ENCODE assay signal across 8 cellular contexts in the genomic region with DNA sequence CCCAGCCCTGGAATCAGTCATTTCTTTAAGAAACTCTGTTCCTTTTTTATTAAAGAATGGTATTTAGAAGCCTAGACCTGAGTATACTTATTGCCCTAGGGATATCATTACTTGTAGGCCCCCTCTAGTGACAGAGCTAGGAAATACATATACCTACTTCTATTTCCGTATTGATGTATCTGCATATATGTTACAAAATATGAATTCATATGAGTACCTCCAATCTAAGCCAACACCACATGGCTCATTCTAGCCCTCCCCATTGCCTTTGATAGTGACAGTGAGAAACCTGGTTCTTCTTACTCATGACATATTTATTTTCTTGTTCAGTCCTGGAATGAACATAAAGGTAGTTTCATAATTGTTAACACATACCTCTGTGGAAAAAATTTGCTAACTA.
DNase-seq lines count a peak whose midpoint lies in the region; ATAC-seq and TF ChIP-seq lines count a peak whose summit lies in the region.

No MANE protein-coding gene starts in this region.

- no peaks in the 10 kb centered on the region for H3K4me1 ChIP-seq in esophagus squamous epithelium
- H3K4me1 ChIP-seq in tibial artery: no peaks in the 10 kb centered on the region
- H3K4me1 ChIP-seq in stomach: no peaks in the 10 kb centered on the region

- TF ChIP-seq POLR2A in esophagus squamous epithelium (IDR thresholded peaks at IDR 0.05) (no peak), stomach (IDR thresholded peaks at IDR 0.05) (no peak)

- no peak overlapping the region for H3K4me3 ChIP-seq in esophagus squamous epithelium
- no peak overlapping the region for H3K4me3 ChIP-seq in tibial artery
- no peak overlapping the region for H3K4me3 ChIP-seq in stomach

- no peaks in the 10 kb centered on the region for H3K27me3 ChIP-seq in esophagus squamous epithelium
- H3K27me3 ChIP-seq in tibial artery: no peaks in the 10 kb centered on the region
- H3K27me3 ChIP-seq in stomach: no peaks in the 10 kb centered on the region

- no peaks in the 10 kb centered on the region for H3K36me3 ChIP-seq in esophagus squamous epithelium
- no peaks in the 10 kb centered on the region for H3K36me3 ChIP-seq in tibial artery
- H3K36me3 ChIP-seq in stomach: no peaks in the 10 kb centered on the region

- DNase-seq in stimulated activated CD4-positive, alpha-beta T cell treated with anti-CD3 and anti-CD28 coated beads, Interleukin-1b, Interleukin-23, amount 100 ng/mL, for 48 hours: peak; percentile 60
- DNase-seq in stimulated activated CD4-positive, alpha-beta T cell treated with anti-CD3 and anti-CD28 coated beads, Interleukin-4, amount 100 ng/mL, for 4 hours: no peak
- peak; percentile 48 for DNase-seq in KG1 (lab: John Stamatoyannopoulos, UW)
- DNase-seq in esophagus squamous epithelium (lab: John Stamatoyannopoulos, UW): no peak
- DNase-seq in smooth muscle cell of the brain vasculature (ENCODE audit: low read depth, low spot score): peak; percentile 20
- DNase-seq in tibial artery: no peak
- no peak for DNase-seq in stomach

- TF ChIP-seq EP300 in stomach (IDR thresholded peaks at IDR 0.05): no peak

- peak; percentile 67 for ATAC-seq in SK-N-SH treated with all-trans-retinoic acid at 6 μM for 48 hours

- H3K27ac ChIP-seq in esophagus squamous epithelium: no peak overlapping the region
- no peak overlapping the region for H3K27ac ChIP-seq in tibial artery
- H3K27ac ChIP-seq in stomach: no peak overlapping the region

- TF ChIP-seq CTCF in esophagus squamous epithelium (IDR thresholded peaks at IDR 0.05) (peak in 5 of 6 experiments; percentile 32 to 55 (median 40)), tibial artery (IDR thresholded peaks at IDR 0.05) (peak in 1 of 2 experiments; percentile 31), stomach (IDR thresholded peaks at IDR 0.05) (peak in 3 of 7 experiments; percentile 25 to 32 (median 29))

- intact Hi-C loops in esophagus squamous epithelium (cut with DNase I) (no loop called here), tibial artery (cut with DNase I; ENCODE audit: low total_unique reads) (loop anchor here (1.0 kb wide), 1 partner anchor 20 kb away; no protein-coding TSS in a partner anchor), stomach (cut with DNase I; ENCODE audit: low total_unique reads) (no loop called here)

- H3K9me3 ChIP-seq in esophagus squamous epithelium (peaks cover 0 to 7% (median 5%) of the 10 kb centered on the region in 3 donors), tibial artery (peaks cover 0 to 7% (median 0%) of the 10 kb centered on the region in 3 donors), stomach (peaks cover 0 to 8% (median 3%) of the 10 kb centered on the region in 4 donors)

- WGBS in esophagus squamous epithelium, 2 donors: 14 to 37% methylated on average over 1 of the region's 1 CpG
- 19 to 59% (median 49%) methylated on average over 1 of the region's 1 CpG for WGBS in stomach, 5 donors

TF ChIP-seq in SK-N-SH treated with all-trans-retinoic acid at 6 μM for 48 hours, 23 proteins besides CTCF, POLR2A, EP300 and RAD21:
- TF ChIP-seq BACH2 (CRISPR knock-in tag; IDR thresholded peaks at IDR 0.05; ENCODE audit: borderline replicate concordance) (no peak), OSR1 (CRISPR knock-in tag; IDR thresholded peaks at IDR 0.05) (no peak), ZFP3 (CRISPR knock-in tag; IDR thresholded peaks at IDR 0.05) (no peak), CSDC2 (CRISPR knock-in tag; IDR thresholded peaks at IDR 0.05) (no peak), SNAI2 (CRISPR knock-in tag; IDR thresholded peaks at IDR 0.05) (no peak), ZFP30 (CRISPR knock-in tag; IDR thresholded peaks at IDR 0.05) (no peak), ZNF8 (CRISPR knock-in tag; IDR thresholded peaks at IDR 0.05) (no peak), GLIS3 (CRISPR knock-in tag; IDR thresholded peaks at IDR 0.05) (no peak), ZC3H10 (CRISPR knock-in tag; IDR thresholded peaks at IDR 0.05) (no peak), TCF4 (CRISPR knock-in tag; IDR thresholded peaks at IDR 0.05; ENCODE audit: borderline replicate concordance) (no peak)
- TF ChIP-seq, protein P1, sequence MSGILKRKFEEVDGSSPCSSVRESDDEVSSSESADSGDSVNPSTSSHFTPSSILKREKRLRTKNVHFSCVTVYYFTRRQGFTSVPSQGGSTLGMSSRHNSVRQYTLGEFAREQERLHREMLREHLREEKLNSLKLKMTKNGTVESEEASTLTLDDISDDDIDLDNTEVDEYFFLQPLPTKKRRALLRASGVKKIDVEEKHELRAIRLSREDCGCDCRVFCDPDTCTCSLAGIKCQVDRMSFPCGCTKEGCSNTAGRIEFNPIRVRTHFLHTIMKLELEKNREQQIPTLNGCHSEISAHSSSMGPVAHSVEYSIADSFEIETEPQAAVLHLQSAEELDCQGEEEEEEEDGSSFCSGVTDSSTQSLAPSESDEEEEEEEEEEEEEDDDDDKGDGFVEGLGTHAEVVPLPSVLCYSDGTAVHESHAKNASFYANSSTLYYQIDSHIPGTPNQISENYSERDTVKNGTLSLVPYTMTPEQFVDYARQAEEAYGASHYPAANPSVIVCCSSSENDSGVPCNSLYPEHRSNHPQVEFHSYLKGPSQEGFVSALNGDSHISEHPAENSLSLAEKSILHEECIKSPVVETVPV (CRISPR knock-in tag; IDR thresholded peaks at IDR 0.05): no peak
- TF ChIP-seq, protein P2, sequence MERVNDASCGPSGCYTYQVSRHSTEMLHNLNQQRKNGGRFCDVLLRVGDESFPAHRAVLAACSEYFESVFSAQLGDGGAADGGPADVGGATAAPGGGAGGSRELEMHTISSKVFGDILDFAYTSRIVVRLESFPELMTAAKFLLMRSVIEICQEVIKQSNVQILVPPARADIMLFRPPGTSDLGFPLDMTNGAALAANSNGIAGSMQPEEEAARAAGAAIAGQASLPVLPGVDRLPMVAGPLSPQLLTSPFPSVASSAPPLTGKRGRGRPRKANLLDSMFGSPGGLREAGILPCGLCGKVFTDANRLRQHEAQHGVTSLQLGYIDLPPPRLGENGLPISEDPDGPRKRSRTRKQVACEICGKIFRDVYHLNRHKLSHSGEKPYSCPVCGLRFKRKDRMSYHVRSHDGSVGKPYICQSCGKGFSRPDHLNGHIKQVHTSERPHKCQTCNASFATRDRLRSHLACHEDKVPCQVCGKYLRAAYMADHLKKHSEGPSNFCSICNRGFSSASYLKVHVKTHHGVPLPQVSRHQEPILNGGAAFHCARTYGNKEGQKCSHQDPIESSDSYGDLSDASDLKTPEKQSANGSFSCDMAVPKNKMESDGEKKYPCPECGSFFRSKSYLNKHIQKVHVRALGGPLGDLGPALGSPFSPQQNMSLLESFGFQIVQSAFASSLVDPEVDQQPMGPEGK (CRISPR knock-in tag; IDR thresholded peaks at IDR 0.05; ENCODE audit: borderline replicate concordance): no peak
- TF ChIP-seq, protein P3, sequence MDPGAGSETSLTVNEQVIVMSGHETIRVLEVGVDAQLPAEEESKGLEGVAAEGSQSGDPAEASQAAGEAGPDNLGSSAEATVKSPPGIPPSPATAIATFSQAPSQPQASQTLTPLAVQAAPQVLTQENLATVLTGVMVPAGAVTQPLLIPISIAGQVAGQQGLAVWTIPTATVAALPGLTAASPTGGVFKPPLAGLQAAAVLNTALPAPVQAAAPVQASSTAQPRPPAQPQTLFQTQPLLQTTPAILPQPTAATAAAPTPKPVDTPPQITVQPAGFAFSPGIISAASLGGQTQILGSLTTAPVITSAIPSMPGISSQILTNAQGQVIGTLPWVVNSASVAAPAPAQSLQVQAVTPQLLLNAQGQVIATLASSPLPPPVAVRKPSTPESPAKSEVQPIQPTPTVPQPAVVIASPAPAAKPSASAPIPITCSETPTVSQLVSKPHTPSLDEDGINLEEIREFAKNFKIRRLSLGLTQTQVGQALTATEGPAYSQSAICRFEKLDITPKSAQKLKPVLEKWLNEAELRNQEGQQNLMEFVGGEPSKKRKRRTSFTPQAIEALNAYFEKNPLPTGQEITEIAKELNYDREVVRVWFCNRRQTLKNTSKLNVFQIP (CRISPR knock-in tag; IDR thresholded peaks at IDR 0.05; ENCODE audit: borderline replicate concordance, low read depth): no peak
- TF ChIP-seq, protein P4, sequence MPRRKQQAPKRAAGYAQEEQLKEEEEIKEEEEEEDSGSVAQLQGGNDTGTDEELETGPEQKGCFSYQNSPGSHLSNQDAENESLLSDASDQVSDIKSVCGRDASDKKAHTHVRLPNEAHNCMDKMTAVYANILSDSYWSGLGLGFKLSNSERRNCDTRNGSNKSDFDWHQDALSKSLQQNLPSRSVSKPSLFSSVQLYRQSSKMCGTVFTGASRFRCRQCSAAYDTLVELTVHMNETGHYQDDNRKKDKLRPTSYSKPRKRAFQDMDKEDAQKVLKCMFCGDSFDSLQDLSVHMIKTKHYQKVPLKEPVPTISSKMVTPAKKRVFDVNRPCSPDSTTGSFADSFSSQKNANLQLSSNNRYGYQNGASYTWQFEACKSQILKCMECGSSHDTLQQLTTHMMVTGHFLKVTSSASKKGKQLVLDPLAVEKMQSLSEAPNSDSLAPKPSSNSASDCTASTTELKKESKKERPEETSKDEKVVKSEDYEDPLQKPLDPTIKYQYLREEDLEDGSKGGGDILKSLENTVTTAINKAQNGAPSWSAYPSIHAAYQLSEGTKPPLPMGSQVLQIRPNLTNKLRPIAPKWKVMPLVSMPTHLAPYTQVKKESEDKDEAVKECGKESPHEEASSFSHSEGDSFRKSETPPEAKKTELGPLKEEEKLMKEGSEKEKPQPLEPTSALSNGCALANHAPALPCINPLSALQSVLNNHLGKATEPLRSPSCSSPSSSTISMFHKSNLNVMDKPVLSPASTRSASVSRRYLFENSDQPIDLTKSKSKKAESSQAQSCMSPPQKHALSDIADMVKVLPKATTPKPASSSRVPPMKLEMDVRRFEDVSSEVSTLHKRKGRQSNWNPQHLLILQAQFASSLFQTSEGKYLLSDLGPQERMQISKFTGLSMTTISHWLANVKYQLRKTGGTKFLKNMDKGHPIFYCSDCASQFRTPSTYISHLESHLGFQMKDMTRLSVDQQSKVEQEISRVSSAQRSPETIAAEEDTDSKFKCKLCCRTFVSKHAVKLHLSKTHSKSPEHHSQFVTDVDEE (CRISPR knock-in tag; IDR thresholded peaks at IDR 0.05): no peak
- TF ChIP-seq, protein P5, sequence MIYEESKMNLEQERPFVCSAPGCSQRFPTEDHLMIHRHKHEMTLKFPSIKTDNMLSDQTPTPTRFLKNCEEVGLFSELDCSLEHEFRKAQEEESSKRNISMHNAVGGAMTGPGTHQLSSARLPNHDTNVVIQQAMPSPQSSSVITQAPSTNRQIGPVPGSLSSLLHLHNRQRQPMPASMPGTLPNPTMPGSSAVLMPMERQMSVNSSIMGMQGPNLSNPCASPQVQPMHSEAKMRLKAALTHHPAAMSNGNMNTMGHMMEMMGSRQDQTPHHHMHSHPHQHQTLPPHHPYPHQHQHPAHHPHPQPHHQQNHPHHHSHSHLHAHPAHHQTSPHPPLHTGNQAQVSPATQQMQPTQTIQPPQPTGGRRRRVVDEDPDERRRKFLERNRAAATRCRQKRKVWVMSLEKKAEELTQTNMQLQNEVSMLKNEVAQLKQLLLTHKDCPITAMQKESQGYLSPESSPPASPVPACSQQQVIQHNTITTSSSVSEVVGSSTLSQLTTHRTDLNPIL (CRISPR knock-in tag; IDR thresholded peaks at IDR 0.05; ENCODE audit: low read depth): no peak

Comparison
In these comparisons a context has a peak if more than half of its experiments do, and no peak if none do; other contexts are left out.
1. DNase-seq: peak in stimulated activated CD4-positive, alpha-beta T cell treated with anti-CD3 and anti-CD28 coated beads, Interleukin-1b, Interleukin-23, amount 100 ng/mL, for 48 hours (single experiment), KG1 (single experiment) and smooth muscle cell of the brain vasculature (single experiment); none in stimulated activated CD4-positive, alpha-beta T cell treated with anti-CD3 and anti-CD28 coated beads, Interleukin-4, amount 100 ng/mL, for 4 hours (0 of 2), esophagus squamous epithelium (single experiment), tibial artery (0 of 2) and stomach (single experiment).